Comparison of ENCODE assay signal across 11 cellular contexts in genomic region chr10:70265032-70265689, GRCh38. TPM values are rescaled to one million over a fixed set of nuclear protein-coding genes. Genes with fewer than 3 reads are reported as not detected.
DNase-seq lines count a peak whose midpoint lies in the region; ATAC-seq and TF ChIP-seq lines count a peak whose summit lies in the region.
"Had no signal": no experiment of that assay in that cellular context is flagged by ENCODE, and none has a peak within 500 bp of the region (broad histone marks: within the 10 kb centered on the region; RNA-seq: fewer than 3 reads in every experiment).

No MANE protein-coding gene starts in this region.

- intact Hi-C loops in lower lobe of right lung (cut with DNase I), result no loop called here

- DNase-seq in G401 (ENCODE audit: low spot score) (peak; percentile 76), HuH-7.5 (ENCODE audit: low spot score) (peak; percentile 67), astrocyte of the spinal cord (ENCODE audit: low read depth, low spot score) (no peak), lower lobe of right lung (no peak), medulla oblongata (ENCODE audit: extremely low spot score) (no peak), erythroblast (lab: John Stamatoyannopoulos, UW) (no peak), NOMO-1 treated with dmso at 0.1 percent for 144 hours (lab: John Stamatoyannopoulos, UW; ENCODE audit: unreplicated experiment) (no peak)
- DNase-seq: activated CD4-positive, alpha-beta memory T cell treated with anti-CD3 and anti-CD28 coated beads for 36 hours; KG1 had no signal

- no peaks in the 10 kb centered on the region for H3K4me1 ChIP-seq in lower lobe of right lung
- H3K4me1 ChIP-seq: prostate gland had no signal

- TF ChIP-seq CTCF in astrocyte of the spinal cord (IDR thresholded peaks at IDR 0.05; ENCODE audit: low read depth, low read length) (peak; percentile 40), lower lobe of right lung (IDR thresholded peaks at IDR 0.05) (peak; percentile 37)

- in situ Hi-C loops in G401 (cut with HindIII; ENCODE audit: low sequenced_read_pairs) (no loop called here), astrocyte of the spinal cord (cut with HindIII; ENCODE audit: low sequenced_read_pairs) (no loop called here)

- no peaks in the 10 kb centered on the region for H3K27me3 ChIP-seq in lower lobe of right lung (ENCODE audit: low read depth)

- H3K9me3 ChIP-seq in lower lobe of right lung, result no peaks in the 10 kb centered on the region
- H3K9me3 ChIP-seq: prostate gland had no signal

- H3K36me3 ChIP-seq in lower lobe of right lung, result no peaks in the 10 kb centered on the region
- H3K36me3 ChIP-seq: prostate gland had no signal

- ATAC-seq in lower lobe of right lung (peak; percentile 81 to 88), GM21786 (IDR thresholded peaks at IDR 0.05; ENCODE audit: unreplicated experiment) (no peak)

- TF ChIP-seq POLR2A in erythroblast (IDR thresholded peaks at IDR 0.05; ENCODE audit: low read length), result no peak

- H3K4me3 ChIP-seq in astrocyte of the spinal cord (ENCODE audit: low read depth, low read length) (no peak overlapping the region), lower lobe of right lung (no peak overlapping the region)
- H3K4me3 ChIP-seq: prostate gland had no signal

- H3K27ac ChIP-seq in lower lobe of right lung, result no peak overlapping the region
- H3K27ac ChIP-seq: prostate gland had no signal

RNA-seq across cellular contexts. Expression of gene NPFFR1, which starts 18.6 kb away (rescaled TPM):
- total RNA-seq in G401 (2014; rRNA removed; shearing (Covaris generic)), result not detected in 2 replicates
- 1.0 TPM for total RNA-seq in lower lobe of right lung

RNA-seq across cellular contexts. Expression of gene PPA1, which starts 31.9 kb away (rescaled TPM):
- 283 and 317 TPM in 2 replicates for total RNA-seq in G401 (2014; rRNA removed; shearing (Covaris generic))
- 163 TPM for total RNA-seq in lower lobe of right lung

Comparison
In these comparisons a context has a peak if more than half of its experiments do, and no peak if none do; other contexts are left out.
1. DNase-seq: peak in G401 (single experiment) and HuH-7.5 (single experiment); none in astrocyte of the spinal cord (single experiment), lower lobe of right lung (single experiment), medulla oblongata (single experiment), erythroblast (0 of 2) and NOMO-1 treated with dmso at 0.1 percent for 144 hours (single experiment).